In genomic region chr5:180348316-180348715, GRCh38 we compare ENCODE assay signal across 28 cellular contexts. TPM values are rescaled to one million over a fixed set of nuclear protein-coding genes. Genes with fewer than 3 reads are reported as not detected.
"Had no signal": no experiment of that assay in that cellular context is flagged by ENCODE, and none has a peak within 500 bp of the region (broad histone marks: within the 10 kb centered on the region; RNA-seq: fewer than 3 reads in every experiment).

No MANE protein-coding gene starts in this region.

- DNase-seq: activated CD4-positive, alpha-beta T cell treated with anti-CD3 and anti-CD28 coated beads for 4 hours; activated CD4-positive, alpha-beta T cell treated with anti-CD3 and anti-CD28 coated beads, Interleukin-2, amount 50 U/mL, for 4 hours; activated CD8-positive, alpha-beta memory T cell treated with anti-CD3 and anti-CD28 coated beads, Interleukin-2, amount 50 U/mL, for 4 hours; activated effector memory CD4-positive, alpha-beta T cell treated with anti-CD3 and anti-CD28 coated beads, Interleukin-2, amount 50 U/mL, for 16 hours; activated naive CD4-positive, alpha-beta T cell treated with anti-CD3 and anti-CD28 coated beads for 36 hours; activated naive CD8-positive, alpha-beta T cell treated with anti-CD3 and anti-CD28 coated beads for 36 hours; activated T-cell treated with anti-CD3 and anti-CD28 coated beads, Interleukin-2, amount 50 U/mL, for 1 hour; adrenal gland; aorta; body of pancreas; cerebellar nuclear complex; dorsolateral prefrontal cortex; effector memory CD4-positive, alpha-beta T cell; hippocampal formation; immature natural killer cell; spleen; stimulated activated naive CD4-positive, alpha-beta T cell treated with Interleukin-2 at 50 U/mL for 16 hours; T-helper 1 cell; testis; transverse colon had no signal

- FAIRE-seq: endothelial cell of umbilical vein, pancreas had no signal

- H3K36me3 ChIP-seq: adrenal gland, gastroesophageal sphincter, pancreas, prostate gland, spleen, transverse colon had no signal

- H3K27me3 ChIP-seq: adrenal gland, body of pancreas, dorsolateral prefrontal cortex, gastroesophageal sphincter, pancreas, testis had no signal

- H3K9me3 ChIP-seq: adrenal gland, body of pancreas, gastroesophageal sphincter, pancreas, prostate gland, spleen, testis, transverse colon had no signal

- H3K4me3 ChIP-seq: adrenal gland, body of pancreas, coronary artery, dorsolateral prefrontal cortex, gastroesophageal sphincter, lung, pancreas, prostate gland, spleen, testis, transverse colon had no signal

- H3K27ac ChIP-seq: adrenal gland, body of pancreas, coronary artery, pancreas, prostate gland, spleen, testis, transverse colon had no signal

- ATAC-seq: body of pancreas, gastroesophageal sphincter, left lobe of liver, pancreas, right cardiac atrium had no signal

- H3K4me1 ChIP-seq: prostate gland had no signal

RNA-seq across cellular contexts. Expression of gene GFPT2, which starts 4.8 kb away (rescaled TPM):
- polyA plus RNA-seq: immature natural killer cell had no signal
